ENCODE assay signal across 2 cellular contexts in the genomic region with DNA sequence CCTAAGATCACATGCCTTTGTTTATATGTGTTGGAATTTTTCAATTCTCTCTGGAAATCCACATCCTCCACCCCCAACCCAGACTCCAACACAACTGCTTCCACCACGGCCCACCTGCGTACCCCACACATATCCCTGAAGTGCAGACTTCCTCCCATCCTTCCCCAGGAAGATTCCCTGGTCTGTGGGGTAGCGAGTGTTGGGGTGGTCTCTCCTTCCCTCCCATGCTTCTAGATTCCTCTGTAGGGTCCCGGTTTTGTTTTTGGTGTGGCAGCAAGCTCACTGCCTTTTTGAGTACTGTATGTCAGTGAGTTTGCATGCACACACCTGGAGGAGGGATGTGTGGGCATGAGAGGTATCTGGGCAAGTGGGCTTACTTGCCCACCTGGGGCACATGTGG.
TF ChIP-seq lines count a peak whose summit lies in the region.

No MANE protein-coding gene starts in this region.

TF ChIP-seq in IMR-90, 13 proteins besides CTCF, POLR2A, EP300 and RAD21:
- TF ChIP-seq CHD1 (IDR thresholded peaks at IDR 0.05; ENCODE audit: low read depth, low read length) = no peak
- TF ChIP-seq RFX5 (IDR thresholded peaks at IDR 0.05; ENCODE audit: low read depth, low read length) = no peak
- no peak for TF ChIP-seq SMC3 (IDR thresholded peaks at IDR 0.05; ENCODE audit: low read depth, low read length)
- no peak for TF ChIP-seq MAZ (IDR thresholded peaks at IDR 0.05; ENCODE audit: borderline replicate concordance, low read depth, low read length)
- TF ChIP-seq, protein P1, sequence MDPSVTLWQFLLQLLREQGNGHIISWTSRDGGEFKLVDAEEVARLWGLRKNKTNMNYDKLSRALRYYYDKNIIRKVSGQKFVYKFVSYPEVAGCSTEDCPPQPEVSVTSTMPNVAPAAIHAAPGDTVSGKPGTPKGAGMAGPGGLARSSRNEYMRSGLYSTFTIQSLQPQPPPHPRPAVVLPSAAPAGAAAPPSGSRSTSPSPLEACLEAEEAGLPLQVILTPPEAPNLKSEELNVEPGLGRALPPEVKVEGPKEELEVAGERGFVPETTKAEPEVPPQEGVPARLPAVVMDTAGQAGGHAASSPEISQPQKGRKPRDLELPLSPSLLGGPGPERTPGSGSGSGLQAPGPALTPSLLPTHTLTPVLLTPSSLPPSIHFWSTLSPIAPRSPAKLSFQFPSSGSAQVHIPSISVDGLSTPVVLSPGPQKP (IDR thresholded peaks at IDR 0.05; ENCODE audit: borderline replicate concordance, low read depth, low read length) = no peak
- no peak for TF ChIP-seq BHLHE40 (IDR thresholded peaks at IDR 0.05; ENCODE audit: low read depth, low read length)
- no peak for TF ChIP-seq CEBPB (IDR thresholded peaks at IDR 0.05; ENCODE audit: low read depth, low read length)
- TF ChIP-seq NFE2L2 (IDR thresholded peaks at IDR 0.05; ENCODE audit: low read depth, low read length) = no peak
- TF ChIP-seq MAFK (IDR thresholded peaks at IDR 0.05; ENCODE audit: low read depth, low read length) = no peak
- no peak for TF ChIP-seq RCOR1 (IDR thresholded peaks at IDR 0.05; ENCODE audit: insufficient replicate concordance, low read length)
- TF ChIP-seq, protein P2, sequence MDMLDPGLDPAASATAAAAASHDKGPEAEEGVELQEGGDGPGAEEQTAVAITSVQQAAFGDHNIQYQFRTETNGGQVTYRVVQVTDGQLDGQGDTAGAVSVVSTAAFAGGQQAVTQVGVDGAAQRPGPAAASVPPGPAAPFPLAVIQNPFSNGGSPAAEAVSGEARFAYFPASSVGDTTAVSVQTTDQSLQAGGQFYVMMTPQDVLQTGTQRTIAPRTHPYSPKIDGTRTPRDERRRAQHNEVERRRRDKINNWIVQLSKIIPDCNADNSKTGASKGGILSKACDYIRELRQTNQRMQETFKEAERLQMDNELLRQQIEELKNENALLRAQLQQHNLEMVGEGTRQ (IDR thresholded peaks at IDR 0.05; ENCODE audit: low read depth, low read length) = no peak
- TF ChIP-seq MXI1 (IDR thresholded peaks at IDR 0.05; ENCODE audit: borderline replicate concordance, low read depth, low read length) = no peak
- TF ChIP-seq FOS (IDR thresholded peaks at IDR 0.05; ENCODE audit: low read depth, low read length) = no peak

TF ChIP-seq in K562, 482 proteins besides CTCF, POLR2A, EP300 and RAD21:
- TF ChIP-seq KDM5B (IDR thresholded peaks at IDR 0.05; ENCODE audit: insufficient replicate concordance, low read depth, low read length) (peak; percentile 41), HLTF (IDR thresholded peaks at IDR 0.05) (no peak), FOXM1 (IDR thresholded peaks at IDR 0.05; ENCODE audit: low read depth) (no peak), FOXM1 (CRISPR knock-in tag; IDR thresholded peaks at IDR 0.05; ENCODE audit: low read depth) (no peak), NFIC (IDR thresholded peaks at IDR 0.05) (0 out of 2 replicates have a peak, but pooled peaks have one; percentile 9), HDAC1 (IDR thresholded peaks at IDR 0.05) (no peak), CHCHD3 (CRISPR knock-in tag; IDR thresholded peaks at IDR 0.05) (no peak), ZNF282 (CRISPR knock-in tag; IDR thresholded peaks at IDR 0.05) (no peak), BCOR (IDR thresholded peaks at IDR 0.05) (peak; percentile 55; the same call in 1 of the 2 replicates), POLR2G (IDR thresholded peaks at IDR 0.05; ENCODE audit: low read depth, low read length) (0 out of 2 replicates have a peak, but pooled peaks have one; percentile 27), MBD2 (IDR thresholded peaks at IDR 0.05; ENCODE audit: borderline replicate concordance, low read depth) (peak; percentile 62), CTBP1 (IDR thresholded peaks at IDR 0.05; ENCODE audit: borderline replicate concordance) (no peak), TRIM24 (IDR thresholded peaks at IDR 0.05) (no peak), EHMT2 (IDR thresholded peaks at IDR 0.05) (no peak)
- TF ChIP-seq, protein P3, sequence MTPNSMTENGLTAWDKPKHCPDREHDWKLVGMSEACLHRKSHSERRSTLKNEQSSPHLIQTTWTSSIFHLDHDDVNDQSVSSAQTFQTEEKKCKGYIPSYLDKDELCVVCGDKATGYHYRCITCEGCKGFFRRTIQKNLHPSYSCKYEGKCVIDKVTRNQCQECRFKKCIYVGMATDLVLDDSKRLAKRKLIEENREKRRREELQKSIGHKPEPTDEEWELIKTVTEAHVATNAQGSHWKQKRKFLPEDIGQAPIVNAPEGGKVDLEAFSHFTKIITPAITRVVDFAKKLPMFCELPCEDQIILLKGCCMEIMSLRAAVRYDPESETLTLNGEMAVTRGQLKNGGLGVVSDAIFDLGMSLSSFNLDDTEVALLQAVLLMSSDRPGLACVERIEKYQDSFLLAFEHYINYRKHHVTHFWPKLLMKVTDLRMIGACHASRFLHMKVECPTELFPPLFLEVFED (CRISPR knock-in tag; conservative IDR thresholded peaks at IDR 0.05) = peak; percentile 80
- TF ChIP-seq, protein P4, sequence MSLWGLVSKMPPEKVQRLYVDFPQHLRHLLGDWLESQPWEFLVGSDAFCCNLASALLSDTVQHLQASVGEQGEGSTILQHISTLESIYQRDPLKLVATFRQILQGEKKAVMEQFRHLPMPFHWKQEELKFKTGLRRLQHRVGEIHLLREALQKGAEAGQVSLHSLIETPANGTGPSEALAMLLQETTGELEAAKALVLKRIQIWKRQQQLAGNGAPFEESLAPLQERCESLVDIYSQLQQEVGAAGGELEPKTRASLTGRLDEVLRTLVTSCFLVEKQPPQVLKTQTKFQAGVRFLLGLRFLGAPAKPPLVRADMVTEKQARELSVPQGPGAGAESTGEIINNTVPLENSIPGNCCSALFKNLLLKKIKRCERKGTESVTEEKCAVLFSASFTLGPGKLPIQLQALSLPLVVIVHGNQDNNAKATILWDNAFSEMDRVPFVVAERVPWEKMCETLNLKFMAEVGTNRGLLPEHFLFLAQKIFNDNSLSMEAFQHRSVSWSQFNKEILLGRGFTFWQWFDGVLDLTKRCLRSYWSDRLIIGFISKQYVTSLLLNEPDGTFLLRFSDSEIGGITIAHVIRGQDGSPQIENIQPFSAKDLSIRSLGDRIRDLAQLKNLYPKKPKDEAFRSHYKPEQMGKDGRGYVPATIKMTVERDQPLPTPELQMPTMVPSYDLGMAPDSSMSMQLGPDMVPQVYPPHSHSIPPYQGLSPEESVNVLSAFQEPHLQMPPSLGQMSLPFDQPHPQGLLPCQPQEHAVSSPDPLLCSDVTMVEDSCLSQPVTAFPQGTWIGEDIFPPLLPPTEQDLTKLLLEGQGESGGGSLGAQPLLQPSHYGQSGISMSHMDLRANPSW (CRISPR knock-in tag; IDR thresholded peaks at IDR 0.05) = no peak
- TF ChIP-seq, protein P5, sequence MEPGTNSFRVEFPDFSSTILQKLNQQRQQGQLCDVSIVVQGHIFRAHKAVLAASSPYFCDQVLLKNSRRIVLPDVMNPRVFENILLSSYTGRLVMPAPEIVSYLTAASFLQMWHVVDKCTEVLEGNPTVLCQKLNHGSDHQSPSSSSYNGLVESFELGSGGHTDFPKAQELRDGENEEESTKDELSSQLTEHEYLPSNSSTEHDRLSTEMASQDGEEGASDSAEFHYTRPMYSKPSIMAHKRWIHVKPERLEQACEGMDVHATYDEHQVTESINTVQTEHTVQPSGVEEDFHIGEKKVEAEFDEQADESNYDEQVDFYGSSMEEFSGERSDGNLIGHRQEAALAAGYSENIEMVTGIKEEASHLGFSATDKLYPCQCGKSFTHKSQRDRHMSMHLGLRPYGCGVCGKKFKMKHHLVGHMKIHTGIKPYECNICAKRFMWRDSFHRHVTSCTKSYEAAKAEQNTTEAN (CRISPR knock-in tag; IDR thresholded peaks at IDR 0.05) = no peak
- TF ChIP-seq, protein P6, sequence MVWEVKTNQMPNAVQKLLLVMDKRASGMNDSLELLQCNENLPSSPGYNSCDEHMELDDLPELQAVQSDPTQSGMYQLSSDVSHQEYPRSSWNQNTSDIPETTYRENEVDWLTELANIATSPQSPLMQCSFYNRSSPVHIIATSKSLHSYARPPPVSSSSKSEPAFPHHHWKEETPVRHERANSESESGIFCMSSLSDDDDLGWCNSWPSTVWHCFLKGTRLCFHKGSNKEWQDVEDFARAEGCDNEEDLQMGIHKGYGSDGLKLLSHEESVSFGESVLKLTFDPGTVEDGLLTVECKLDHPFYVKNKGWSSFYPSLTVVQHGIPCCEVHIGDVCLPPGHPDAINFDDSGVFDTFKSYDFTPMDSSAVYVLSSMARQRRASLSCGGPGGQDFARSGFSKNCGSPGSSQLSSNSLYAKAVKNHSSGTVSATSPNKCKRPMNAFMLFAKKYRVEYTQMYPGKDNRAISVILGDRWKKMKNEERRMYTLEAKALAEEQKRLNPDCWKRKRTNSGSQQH (CRISPR knock-in tag; IDR thresholded peaks at IDR 0.05) = peak; percentile 35; the same call in 1 of the 2 replicates
